ENCODE assay signal across 14 cellular contexts in genomic region chr5:137051165-137051564, GRCh38.
DNase-seq lines count a peak whose midpoint lies in the region; ATAC-seq, FAIRE-seq and TF ChIP-seq lines count a peak whose summit lies in the region.
"Had no signal": no experiment of that assay in that cellular context is flagged by ENCODE, and none has a peak within 500 bp of the region (broad histone marks: within the 10 kb centered on the region; RNA-seq: fewer than 3 reads in every experiment).

No MANE protein-coding gene starts in this region.

- peaks cover 0 to 6% (median 0%) of the 10 kb centered on the region in 9 donors for H3K4me1 ChIP-seq in heart right ventricle
- peaks cover 0 to 5% of the 10 kb centered on the region in 2 donors for H3K4me1 ChIP-seq in right atrium auricular region
- H3K4me1 ChIP-seq in endothelial cell of umbilical vein (ENCODE audit: control insufficient read depth, extremely low read depth, insufficient read depth, low read length) = no peaks in the 10 kb centered on the region
- H3K4me1 ChIP-seq: body of pancreas, left lung had no signal

- DNase-seq in heart right ventricle = no peak
- no peak for DNase-seq in right atrium auricular region (ENCODE audit: low spot score)
- DNase-seq in M059J (ENCODE audit: low read depth) = peak; percentile 20
- DNase-seq in endothelial cell of umbilical vein (ENCODE audit: low read depth, low spot score) = peak; percentile 30
- DNase-seq in activated naive CD8-positive, alpha-beta T cell treated with anti-CD3 and anti-CD28 coated beads for 36 hours = no peak
- DNase-seq in activated CD4-positive, CD25-positive, alpha-beta regulatory T cell treated with anti-CD3 and anti-CD28 coated beads, Interleukin-2, amount 50 U/mL, for 72 hours = no peak
- DNase-seq in putamen (ENCODE audit: low spot score) = no peak
- DNase-seq: activated T-cell treated with anti-CD3 and anti-CD28 coated beads, Interleukin-2, amount 50 U/mL, for 4 hours; body of pancreas; CD8-positive, alpha-beta T cell; foreskin melanocyte; left lung; NCI-H1048 had no signal

- CTCF ChIA-PET in endothelial cell of umbilical vein (lab: Charles Lee) = no interaction called here

- intact Hi-C loops in heart right ventricle (cut with DNase I) = loop anchor here in 9 of 10 donors (2.0 to 10.0 kb wide), 4 partner anchors 246 to 250 kb away; no protein-coding TSS in a partner anchor
- intact Hi-C loops in endothelial cell of umbilical vein (cut with micrococcal nuclease) = no loop called here

- no peak overlapping the region for H3K4me3 Mint-ChIP-seq in activated naive CD8-positive, alpha-beta T cell treated with anti-CD3 and anti-CD28 coated beads for 36 hours
- H3K4me3 Mint-ChIP-seq: activated T-cell treated with anti-CD3 and anti-CD28 coated beads, Interleukin-2, amount 50 U/mL, for 4 hours; CD8-positive, alpha-beta T cell had no signal

- H2AFZ ChIP-seq in endothelial cell of umbilical vein (ENCODE audit: low read depth, low read length) = no peak overlapping the region

- WGBS in heart right ventricle, 2 donors = 63 to 76% methylated on average over 3 of the region's 3 CpGs

- dilution Hi-C loops in endothelial cell of umbilical vein (cut with MboI; ENCODE audit: extremely low pct_ligation_motif_present, low sequenced_read_pairs) = no loop called here

- TF ChIP-seq POLR2A in endothelial cell of umbilical vein (IDR thresholded peaks at IDR 0.05; ENCODE audit: low read depth, low read length) (no peak), GM18505 (IDR thresholded peaks at IDR 0.05; ENCODE audit: borderline replicate concordance, extremely low read depth, insufficient read depth, insufficient read length) (no peak)

- H3K36me3 Mint-ChIP-seq in activated naive CD8-positive, alpha-beta T cell treated with anti-CD3 and anti-CD28 coated beads for 36 hours = no peaks in the 10 kb centered on the region
- H3K36me3 Mint-ChIP-seq: CD8-positive, alpha-beta T cell had no signal

- H3K27ac Mint-ChIP-seq in activated naive CD8-positive, alpha-beta T cell treated with anti-CD3 and anti-CD28 coated beads for 36 hours = no peak overlapping the region
- H3K27ac Mint-ChIP-seq: CD8-positive, alpha-beta T cell had no signal

- peak; percentile 59 for FAIRE-seq in endothelial cell of umbilical vein (lab: Jason Lieb, UNC)

- no peaks in the 10 kb centered on the region for H3K9me3 Mint-ChIP-seq in activated naive CD8-positive, alpha-beta T cell treated with anti-CD3 and anti-CD28 coated beads for 36 hours
- H3K9me3 Mint-ChIP-seq: activated T-cell treated with anti-CD3 and anti-CD28 coated beads, Interleukin-2, amount 50 U/mL, for 4 hours had no signal

- H3K27ac ChIP-seq in heart right ventricle (no peak overlapping the region), right atrium auricular region (no peak overlapping the region), endothelial cell of umbilical vein (ENCODE audit: insufficient read depth, low read depth, low read length) (no peak overlapping the region)
- H3K27ac ChIP-seq: body of pancreas, left lung had no signal

- BruUV-seq in endothelial cell of umbilical vein (replicated peaks; lab: Mats Ljungman, UMichigan) = no TSS peak

- H3K4me3 ChIP-seq in heart right ventricle (no peak overlapping the region), right atrium auricular region (no peak overlapping the region), endothelial cell of umbilical vein (replicated peaks in 1 of 3; ENCODE audit: insufficient read depth in 1 of 3, low read depth in 1 of 3, low read length in 3 of 3) (no peak overlapping the region)
- H3K4me3 ChIP-seq: body of pancreas, left lung had no signal

- no peaks in the 10 kb centered on the region for H3K36me3 ChIP-seq in heart right ventricle
- H3K36me3 ChIP-seq in right atrium auricular region = no peaks in the 10 kb centered on the region
- H3K36me3 ChIP-seq in endothelial cell of umbilical vein (ENCODE audit: control insufficient read depth in 2 of 2, extremely low read depth in 1 of 2, insufficient read depth in 2 of 2, low read length in 2 of 2) = no peaks in the 10 kb centered on the region
- H3K36me3 ChIP-seq: left lung had no signal

- no peaks in the 10 kb centered on the region for H3K79me2 ChIP-seq in endothelial cell of umbilical vein (ENCODE audit: control insufficient read depth, insufficient read depth, low read length)

- peak in 1 of 8 donors; percentile 55 for ATAC-seq in heart right ventricle
- ATAC-seq in GM18505 (IDR thresholded peaks at IDR 0.05; ENCODE audit: unreplicated experiment) = no peak
- ATAC-seq: activated T-cell treated with anti-CD3 and anti-CD28 coated beads, Interleukin-2, amount 50 U/mL, for 4 hours; body of pancreas; CD8-positive, alpha-beta T cell; left lung had no signal

- no peak overlapping the region for H3K4me2 ChIP-seq in endothelial cell of umbilical vein (ENCODE audit: insufficient read depth, low read length)

- no peak overlapping the region for H3K9ac ChIP-seq in endothelial cell of umbilical vein (replicated peaks; ENCODE audit: extremely low read depth, insufficient read depth, low read length)

- TF ChIP-seq CTCF in heart right ventricle (IDR thresholded peaks at IDR 0.05) (peak in 7 of 9 donors; percentile 23 to 53 (median 40)), right atrium auricular region (IDR thresholded peaks at IDR 0.05) (peak in 1 of 2 donors; percentile 38), endothelial cell of umbilical vein (IDR thresholded peaks at IDR 0.05; ENCODE audit: extremely low read depth in 1 of 2, insufficient read depth in 1 of 2, low read depth in 1 of 2, low read length in 2 of 2) (peak in 1 of 2 donors; percentile 24)

- H3K9me3 ChIP-seq in heart right ventricle (no peaks in the 10 kb centered on the region), right atrium auricular region (no peaks in the 10 kb centered on the region), endothelial cell of umbilical vein (replicated peaks; ENCODE audit: control insufficient read depth, insufficient read depth, low read length) (no peaks in the 10 kb centered on the region)
- H3K9me3 ChIP-seq: body of pancreas, left lung had no signal

- peaks cover 3% of the 10 kb centered on the region for H3K27me3 Mint-ChIP-seq in activated naive CD8-positive, alpha-beta T cell treated with anti-CD3 and anti-CD28 coated beads for 36 hours

- H3K4me1 Mint-ChIP-seq in activated naive CD8-positive, alpha-beta T cell treated with anti-CD3 and anti-CD28 coated beads for 36 hours = no peaks in the 10 kb centered on the region

- H4K20me1 ChIP-seq in endothelial cell of umbilical vein (replicated peaks; ENCODE audit: control insufficient read depth, extremely low read depth, insufficient read depth, low read length) = no peaks in the 10 kb centered on the region

- H3K9me1 ChIP-seq in endothelial cell of umbilical vein (replicated peaks; ENCODE audit: control insufficient read depth, extremely low read depth, insufficient read depth, low read length) = no peaks in the 10 kb centered on the region

- POLR2A ChIA-PET in endothelial cell of umbilical vein (lab: Charles Lee) = no interaction called here

- H3K27me3 ChIP-seq in heart right ventricle (no peaks in the 10 kb centered on the region), right atrium auricular region (no peaks in the 10 kb centered on the region), endothelial cell of umbilical vein (ENCODE audit: control insufficient read depth in 2 of 2, insufficient read depth in 2 of 2, low read length in 2 of 2) (no peaks in the 10 kb centered on the region)
- H3K27me3 ChIP-seq: body of pancreas, left lung had no signal

TF ChIP-seq in endothelial cell of umbilical vein, 7 proteins besides CTCF, POLR2A, EP300 and RAD21:
- no peak for TF ChIP-seq POLR2AphosphoS5 (IDR thresholded peaks at IDR 0.05; ENCODE audit: insufficient read depth, low read depth, low read length)
- no peak for TF ChIP-seq JUN (IDR thresholded peaks at IDR 0.05; ENCODE audit: borderline replicate concordance, insufficient read depth, insufficient read length, low read depth)
- no peak for TF ChIP-seq MAX (IDR thresholded peaks at IDR 0.05; ENCODE audit: insufficient read depth, insufficient read length)
- TF ChIP-seq MYC (IDR thresholded peaks at IDR 0.05; ENCODE audit: low read depth, low read length) = no peak
- no peak for TF ChIP-seq GATA2 (IDR thresholded peaks at IDR 0.05; ENCODE audit: insufficient read depth, insufficient read length, low read depth, low read length)
- no peak for TF ChIP-seq EZH2 (IDR thresholded peaks at IDR 0.05; ENCODE audit: borderline replicate concordance, low read depth, low read length, severe bottlenecking)
- no peak for TF ChIP-seq FOS (IDR thresholded peaks at IDR 0.05; ENCODE audit: borderline replicate concordance, insufficient read depth, low read length)

Comparison
In these comparisons a context has a peak if more than half of its experiments do, and no peak if none do; other contexts are left out.
1. DNase-seq: peak in M059J (single experiment) and endothelial cell of umbilical vein (single experiment); none in heart right ventricle (0 of 2), right atrium auricular region (single experiment), activated naive CD8-positive, alpha-beta T cell treated with anti-CD3 and anti-CD28 coated beads for 36 hours (single experiment), activated CD4-positive, CD25-positive, alpha-beta regulatory T cell treated with anti-CD3 and anti-CD28 coated beads, Interleukin-2, amount 50 U/mL, for 72 hours (single experiment) and putamen (single experiment).